15 cellular contexts compared by ENCODE assay signal in genomic region chr20:1171461-1172093, GRCh38. TPM values are rescaled to one million over a fixed set of nuclear protein-coding genes. Genes with fewer than 3 reads are reported as not detected.
DNase-seq lines count a peak whose midpoint lies in the region; ATAC-seq and TF ChIP-seq lines count a peak whose summit lies in the region.
"Had no signal": no experiment of that assay in that cellular context is flagged by ENCODE, and none has a peak within 500 bp of the region (broad histone marks: within the 10 kb centered on the region; RNA-seq: fewer than 3 reads in every experiment).

No MANE protein-coding gene starts in this region.

- intact Hi-C loops in cardiac septum (cut with DNase I) = no loop called here
- intact Hi-C loops in upper lobe of right lung (cut with DNase I) = no loop called here

- H3K27ac ChIP-seq in cardiac muscle cell (no peak overlapping the region), fibroblast of lung (ENCODE audit: insufficient read depth, low read length) (no peak overlapping the region), upper lobe of right lung (no peak overlapping the region)
- H3K27ac ChIP-seq: gastroesophageal sphincter had no signal

- no peaks in the 10 kb centered on the region for H3K9me3 Mint-ChIP-seq in type B pancreatic cell
- H3K9me3 Mint-ChIP-seq: naive thymus-derived CD4-positive, alpha-beta T cell; T-helper 1 cell treated with Interleukin-12 subunit alpha and Interleukin-12 subunit beta and Interleukin-4 antibody, amounts not matched to agents 30 μg/mL and 1 μg/mL, for 36 hours had no signal

- DNase-seq in cardiac muscle cell (ENCODE audit: low read depth in 1 of 2, low spot score in 1 of 2) (peak; percentile 54 to 85), cardiac septum (ENCODE audit: low spot score) (no peak), RKO (ENCODE audit: low spot score) (peak; percentile 38), fibroblast of lung (ENCODE audit: low read depth in 2 of 2) (peak; percentile 18 to 37), upper lobe of right lung (no peak), type B pancreatic cell (ENCODE audit: extremely low spot score, unreplicated experiment) (no peak), DMS153 (lab: John Stamatoyannopoulos, UW) (no peak)
- DNase-seq: amniotic stem cell; NCI-H1930; stimulated activated CD4-positive, alpha-beta T cell treated with anti-CD3 and anti-CD28 coated beads, Interleukin-4, amount 100 ng/mL, for 4 hours had no signal

- H3K27me3 Mint-ChIP-seq in type B pancreatic cell = no peaks in the 10 kb centered on the region
- H3K27me3 Mint-ChIP-seq: CD4-positive, CD25-positive, alpha-beta regulatory T cell; naive thymus-derived CD4-positive, alpha-beta T cell had no signal

- H3K36me3 ChIP-seq in cardiac muscle cell = peaks cover 10% of the 10 kb centered on the region
- H3K36me3 ChIP-seq in fibroblast of lung (ENCODE audit: control insufficient read depth, insufficient read depth, low read length) = peaks cover 6% of the 10 kb centered on the region
- peaks cover 38% of the 10 kb centered on the region for H3K36me3 ChIP-seq in upper lobe of right lung

- H3K27ac Mint-ChIP-seq in type B pancreatic cell = no peak overlapping the region
- H3K27ac Mint-ChIP-seq: CD4-positive, CD25-positive, alpha-beta regulatory T cell; naive thymus-derived CD4-positive, alpha-beta T cell; T-helper 1 cell treated with Interleukin-12 subunit alpha and Interleukin-12 subunit beta and Interleukin-4 antibody, amounts not matched to agents 30 μg/mL and 1 μg/mL, for 36 hours had no signal

- peaks cover 31% of the 10 kb centered on the region for H3K36me3 Mint-ChIP-seq in type B pancreatic cell

- H3K9me3 ChIP-seq in cardiac muscle cell (ENCODE audit: low read depth) (no peaks in the 10 kb centered on the region), fibroblast of lung (ENCODE audit: control insufficient read depth, insufficient read depth, low read depth, low read length) (no peaks in the 10 kb centered on the region), upper lobe of right lung (no peaks in the 10 kb centered on the region)
- H3K9me3 ChIP-seq: gastroesophageal sphincter had no signal

- no peak overlapping the region for H2AFZ ChIP-seq in fibroblast of lung (ENCODE audit: low read length)

- no peak overlapping the region for H3K9ac ChIP-seq in fibroblast of lung (ENCODE audit: insufficient read depth, low read length)

- H3K4me1 ChIP-seq in cardiac muscle cell (ENCODE audit: low read depth) (no peaks in the 10 kb centered on the region), fibroblast of lung (ENCODE audit: control insufficient read depth, extremely low read depth, insufficient read depth, low read length) (no peaks in the 10 kb centered on the region), upper lobe of right lung (no peaks in the 10 kb centered on the region)
- H3K4me1 ChIP-seq: gastroesophageal sphincter had no signal

- H3K27me3 ChIP-seq in cardiac muscle cell (no peaks in the 10 kb centered on the region), fibroblast of lung (ENCODE audit: control insufficient read depth, insufficient read depth, low read length) (no peaks in the 10 kb centered on the region), upper lobe of right lung (no peaks in the 10 kb centered on the region)
- H3K27me3 ChIP-seq: gastroesophageal sphincter had no signal

- no peak overlapping the region for H3K4me3 ChIP-seq in cardiac muscle cell
- no peak overlapping the region for H3K4me3 ChIP-seq in fibroblast of lung (replicated peaks in 1 of 4; ENCODE audit: control extremely low read depth in 1 of 4, insufficient read depth in 1 of 4, low read depth in 3 of 4, low read length in 4 of 4)
- H3K4me3 ChIP-seq in upper lobe of right lung = no peak overlapping the region
- H3K4me3 ChIP-seq: gastroesophageal sphincter had no signal

- H3K4me2 ChIP-seq in fibroblast of lung (ENCODE audit: extremely low read depth, insufficient read depth, low read length) = no peak overlapping the region

- no peaks in the 10 kb centered on the region for H4K20me1 ChIP-seq in fibroblast of lung (ENCODE audit: control insufficient read depth, extremely low read depth, insufficient read depth, low read length)

- no peak for TF ChIP-seq CTCF in cardiac muscle cell (IDR thresholded peaks at IDR 0.05; ENCODE audit: low read depth, low read length)
- no peak for TF ChIP-seq CTCF in fibroblast of lung (conservative IDR thresholded peaks at IDR 0.05 in 1 of 2, IDR thresholded peaks at IDR 0.05 in 1 of 2; ENCODE audit: low read depth in 1 of 2, low read length in 2 of 2)
- no peak for TF ChIP-seq CTCF in upper lobe of right lung (IDR thresholded peaks at IDR 0.05)
- no peak for TF ChIP-seq CTCF in type B pancreatic cell (conservative IDR thresholded peaks at IDR 0.05)

- no peak overlapping the region for H3K4me3 Mint-ChIP-seq in type B pancreatic cell
- H3K4me3 Mint-ChIP-seq: CD4-positive, CD25-positive, alpha-beta regulatory T cell; naive thymus-derived CD4-positive, alpha-beta T cell; T-helper 1 cell treated with Interleukin-12 subunit alpha and Interleukin-12 subunit beta and Interleukin-4 antibody, amounts not matched to agents 30 μg/mL and 1 μg/mL, for 36 hours had no signal

- no peaks in the 10 kb centered on the region for H3K4me1 Mint-ChIP-seq in type B pancreatic cell (ENCODE audit: unreplicated experiment)
- H3K4me1 Mint-ChIP-seq: CD4-positive, CD25-positive, alpha-beta regulatory T cell had no signal

- no peaks in the 10 kb centered on the region for H3K79me2 ChIP-seq in fibroblast of lung (ENCODE audit: control insufficient read depth, insufficient read depth, low read length)

- ATAC-seq in upper lobe of right lung (peak; percentile 28), HG03469 (IDR thresholded peaks at IDR 0.05; ENCODE audit: unreplicated experiment) (no peak)
- ATAC-seq: gastroesophageal sphincter; naive thymus-derived CD4-positive, alpha-beta T cell had no signal

RNA-seq across cellular contexts. Expression of gene TMEM74B, which starts 13.2 kb away (rescaled TPM):
- total RNA-seq in cardiac muscle cell = 27.7 and 40.3 TPM in 2 replicates
- polyA plus RNA-seq in cardiac muscle cell = 10.9 and 12.3 TPM in 2 replicates
- 2.7 TPM for total RNA-seq in cardiac septum
- total RNA-seq in fibroblast of lung = not detected in 2 replicates
- polyA plus RNA-seq in fibroblast of lung = not detected in 2 replicates
- not detected in 2 replicates for polyA plus RNA-seq in fibroblast of lung (2012)
- polyA minus RNA-seq in fibroblast of lung (ENCODE audit: low replicate concordance) = 0.22 TPM in 1 of 2 replicates, not detected in the other
- total RNA-seq in upper lobe of right lung = 6.1 TPM
- total RNA-seq in type B pancreatic cell (ENCODE audit: low replicate concordance) = 10.7 and 12.0 TPM in 2 replicates
- total RNA-seq: CD4-positive, CD25-positive, alpha-beta regulatory T cell had no signal
- polyA plus RNA-seq: CD4-positive, CD25-positive, alpha-beta regulatory T cell had no signal

RNA-seq across cellular contexts. Expression of gene C20orf202, which starts 31.7 kb away (rescaled TPM):
- total RNA-seq in cardiac muscle cell (0.14 and 0.83 TPM in 2 replicates), cardiac septum (0.13 TPM), fibroblast of lung (under 0.01 TPM in 1 of 2 replicates, not detected in the other), upper lobe of right lung (0.64 TPM), type B pancreatic cell (ENCODE audit: low replicate concordance) (0.24 and 0.33 TPM in 2 replicates)
- polyA plus RNA-seq in cardiac muscle cell (0.19 and 0.27 TPM in 2 replicates), fibroblast of lung (not detected in 2 replicates)
- polyA plus RNA-seq in fibroblast of lung (2012) = not detected in 2 replicates
- polyA minus RNA-seq in fibroblast of lung (ENCODE audit: low replicate concordance) = not detected in 2 replicates
- polyA plus RNA-seq: CD4-positive, CD25-positive, alpha-beta regulatory T cell had no signal

RNA-seq across cellular contexts. Expression of gene PSMF1, which starts 53.2 kb away (rescaled TPM):
- total RNA-seq in cardiac muscle cell (60.0 and 202 TPM in 2 replicates), cardiac septum (119 TPM), fibroblast of lung (16.4 and 26.4 TPM in 2 replicates), upper lobe of right lung (133 TPM), type B pancreatic cell (ENCODE audit: low replicate concordance) (142 and 150 TPM in 2 replicates)
- polyA plus RNA-seq in cardiac muscle cell (123 and 131 TPM in 2 replicates), fibroblast of lung (141 and 169 TPM in 2 replicates)
- 144 and 162 TPM in 2 replicates for polyA plus RNA-seq in fibroblast of lung (2012)
- 195 and 196 TPM in 2 replicates for polyA minus RNA-seq in fibroblast of lung (ENCODE audit: low replicate concordance)

RNA-seq across cellular contexts. Expression of gene RAD21L1, which starts 54.3 kb away (rescaled TPM):
- total RNA-seq in cardiac muscle cell (0.28 and 0.33 TPM in 2 replicates), cardiac septum (not detected), fibroblast of lung (0.50 TPM in 1 of 2 replicates, not detected in the other), upper lobe of right lung (not detected), type B pancreatic cell (ENCODE audit: low replicate concordance) (not detected in 2 replicates)
- polyA plus RNA-seq in cardiac muscle cell (0.16 and 1.2 TPM in 2 replicates), fibroblast of lung (0.10 and 0.16 TPM in 2 replicates)
- 0.16 TPM in 1 of 2 replicates, not detected in the other for polyA plus RNA-seq in fibroblast of lung (2012)
- not detected in 2 replicates for polyA minus RNA-seq in fibroblast of lung (ENCODE audit: low replicate concordance)
- total RNA-seq: CD4-positive, CD25-positive, alpha-beta regulatory T cell; gastroesophageal sphincter had no signal

Comparison
In these comparisons a context has a peak if more than half of its experiments do, and no peak if none do; other contexts are left out.
1. DNase-seq: peak in cardiac muscle cell (2 of 2), RKO (single experiment) and fibroblast of lung (2 of 2); none in cardiac septum (single experiment), upper lobe of right lung (single experiment), type B pancreatic cell (single experiment) and DMS153 (single experiment).